Comparison of ENCODE assay signal across 6 cellular contexts in genomic region chr11:64875369-64876225, GRCh38. TPM values are rescaled to one million over a fixed set of nuclear protein-coding genes. Genes with fewer than 3 reads are reported as not detected.
A peak's percentile ranks its signal among the peaks of the same experiment; 100 is the strongest.
DNase-seq lines count a peak whose midpoint lies in the region; ATAC-seq lines count a peak whose summit lies in the region.

No MANE protein-coding gene starts in this region.

- H3K36me3 ChIP-seq in iPS-15b (ENCODE audit: control insufficient read depth, insufficient read depth, low read length): peaks cover 11% of the 10 kb centered on the region
- H3K36me3 ChIP-seq in aorta (ENCODE audit: control insufficient read depth in 1 of 2, insufficient read depth in 2 of 2, low read length in 1 of 2): peaks cover 0 to 7% of the 10 kb centered on the region in 2 donors

- peak overlapping the region; percentile 97 for H3K4me3 Mint-ChIP-seq in stimulated activated naive CD8-positive, alpha-beta T cell treated with anti-CD3 and anti-CD28 coated beads, Interleukin-15, Interleukin-2, amounts not matched to agents 100 ng/mL and 50 ng/mL, for 24 hours

- H3K9ac ChIP-seq in iPS-15b (ENCODE audit: low read depth, low read length): peak overlapping the region; percentile 1

- no peaks in the 10 kb centered on the region for H3K27me3 Mint-ChIP-seq in stimulated activated naive CD8-positive, alpha-beta T cell treated with anti-CD3 and anti-CD28 coated beads, Interleukin-15, Interleukin-2, amounts not matched to agents 100 ng/mL and 50 ng/mL, for 24 hours

- no peak for DNase-seq in stimulated activated naive CD8-positive, alpha-beta T cell treated with anti-CD3 and anti-CD28 coated beads, Interleukin-15, Interleukin-2, amounts not matched to agents 100 U/mL and 50 U/mL, for 24 hours
- DNase-seq in aorta: peak in 1 of 2 donors; percentile 75

- 34 to 45% methylated on average over 17 of the region's 17 CpGs for WGBS in aorta, 2 donors

- no peaks in the 10 kb centered on the region for H3K9me3 Mint-ChIP-seq in stimulated activated naive CD8-positive, alpha-beta T cell treated with anti-CD3 and anti-CD28 coated beads, Interleukin-15, Interleukin-2, amounts not matched to agents 100 ng/mL and 50 ng/mL, for 24 hours

- ATAC-seq in stimulated activated naive CD8-positive, alpha-beta T cell treated with anti-CD3 and anti-CD28 coated beads, Interleukin-15, Interleukin-2, amounts not matched to agents 100 U/mL and 50 U/mL, for 24 hours: no peak
- ATAC-seq in aorta (ENCODE audit: low FRiP score) (no peak), GM18502 (IDR thresholded peaks at IDR 0.05; ENCODE audit: poor library complexity, unreplicated experiment) (no peak), GM18907 (IDR thresholded peaks at IDR 0.05; ENCODE audit: unreplicated experiment) (no peak)

- H3K4me3 ChIP-seq in iPS-15b (ENCODE audit: low read depth, low read length) (no peak overlapping the region), aorta (ENCODE audit: low read length in 2 of 2) (peak overlapping the region; percentile 4 to 50)

- intact Hi-C loops in aorta (cut with DNase I): no loop called here

- H3K27me3 ChIP-seq in iPS-15b (ENCODE audit: control insufficient read depth, insufficient read depth, low read length): no peaks in the 10 kb centered on the region
- peaks cover 0 to 2% of the 10 kb centered on the region in 2 donors for H3K27me3 ChIP-seq in aorta (ENCODE audit: control insufficient read depth in 1 of 2, insufficient read depth in 2 of 2, low read length in 1 of 2)

- H3K36me3 Mint-ChIP-seq in stimulated activated naive CD8-positive, alpha-beta T cell treated with anti-CD3 and anti-CD28 coated beads, Interleukin-15, Interleukin-2, amounts not matched to agents 100 ng/mL and 50 ng/mL, for 24 hours (ENCODE audit: low read depth): peaks cover 58% of the 10 kb centered on the region

- H3K9me3 ChIP-seq in iPS-15b (ENCODE audit: control insufficient read depth, insufficient read depth, low read length): no peaks in the 10 kb centered on the region
- no peaks in the 10 kb centered on the region for H3K9me3 ChIP-seq in aorta (ENCODE audit: control insufficient read depth, low read length)

- H3K27ac Mint-ChIP-seq in stimulated activated naive CD8-positive, alpha-beta T cell treated with anti-CD3 and anti-CD28 coated beads, Interleukin-15, Interleukin-2, amounts not matched to agents 100 ng/mL and 50 ng/mL, for 24 hours: peak overlapping the region; percentile 90

- peaks cover 4% of the 10 kb centered on the region for H3K4me1 ChIP-seq in iPS-15b (ENCODE audit: control insufficient read depth, insufficient read depth, low read length)
- H3K4me1 ChIP-seq in aorta (ENCODE audit: control insufficient read depth in 1 of 2, insufficient read depth in 2 of 2, low read length in 2 of 2): peaks cover 0 to 2% of the 10 kb centered on the region in 2 donors

- peaks cover 86% of the 10 kb centered on the region for H3K4me1 Mint-ChIP-seq in stimulated activated naive CD8-positive, alpha-beta T cell treated with anti-CD3 and anti-CD28 coated beads, Interleukin-15, Interleukin-2, amounts not matched to agents 100 ng/mL and 50 ng/mL, for 24 hours (ENCODE audit: low read depth)

- H3K27ac ChIP-seq in aorta (ENCODE audit: low read depth in 1 of 2, low read length in 2 of 2): peak overlapping the region in 1 of 2 donors; percentile 74

RNA-seq across cellular contexts. Expression of gene EHD1, which starts 2.8 kb away (rescaled TPM):
- total RNA-seq in aorta: 100 to 1,000 TPM in 1 of 2 donors, 10 to 100 TPM in 1; 61.8 to 122 TPM
- polyA plus RNA-seq in aorta: 10 to 100 TPM; 14.4 to 28.8 TPM

RNA-seq across cellular contexts. Expression of gene CDC42BPG, which starts 31.1 kb away (rescaled TPM):
- total RNA-seq in aorta: 1 to 10 TPM in 1 of 2 donors, under 1 TPM in 1; 0.29 to 1.2 TPM
- polyA plus RNA-seq in aorta: 1 to 10 TPM in 1 of 2 donors, under 1 TPM in 1; 0.56 to 6.0 TPM

RNA-seq across cellular contexts. Expression of gene ATG2A, which starts 41.4 kb away (rescaled TPM):
- 10 to 100 TPM; 19.6 to 20.6 TPM for total RNA-seq in aorta
- polyA plus RNA-seq in aorta: 10 to 100 TPM in 1 of 2 donors, 1 to 10 TPM in 1; 7.0 to 34.9 TPM

RNA-seq across cellular contexts. Expression of gene PPP2R5B, which starts 48.9 kb away (rescaled TPM):
- total RNA-seq in aorta: 10 to 100 TPM; 32.7 to 36.8 TPM
- polyA plus RNA-seq in aorta: 10 to 100 TPM in 1 of 2 donors, 1 to 10 TPM in 1; 9.5 to 28.6 TPM
